Comparison of ENCODE assay signal across 8 cellular contexts in the genomic region with DNA sequence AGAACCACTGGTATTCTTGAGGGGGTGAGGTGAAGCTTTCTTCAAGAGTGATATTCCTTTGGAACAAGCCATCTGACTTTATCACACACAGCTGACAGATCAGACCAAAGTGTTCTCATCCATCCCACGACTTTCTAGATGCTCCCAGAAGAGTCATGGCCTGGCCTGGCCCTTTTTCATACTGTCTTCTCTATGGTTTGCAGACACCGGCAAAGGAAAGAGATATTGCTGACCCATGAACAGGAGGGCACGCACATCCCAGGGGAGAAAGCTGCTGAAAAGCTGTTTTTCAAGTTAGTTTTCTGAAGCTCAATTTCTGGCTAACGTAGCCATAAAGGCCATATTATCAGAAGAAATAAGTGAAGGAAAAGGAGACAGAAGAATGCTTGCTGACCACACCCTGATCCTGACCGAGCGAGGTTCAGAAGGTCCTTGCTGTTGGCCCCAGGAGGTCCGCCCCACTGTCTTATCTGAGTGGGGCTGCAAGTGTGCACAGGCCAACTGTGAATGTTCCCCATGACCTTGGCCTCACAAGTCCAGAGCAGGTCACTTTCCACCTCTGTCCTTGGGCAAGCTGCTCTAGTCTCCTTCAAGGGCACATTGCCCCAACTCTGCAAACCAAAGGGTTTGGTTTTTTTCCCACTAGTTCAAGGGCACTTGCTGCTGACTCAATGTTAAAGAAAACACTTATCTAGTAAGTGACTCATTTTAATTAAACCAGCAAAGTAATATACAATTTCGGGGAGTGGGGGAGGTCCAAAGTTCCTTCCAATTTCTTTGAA. TPM values are rescaled to one million over a fixed set of nuclear protein-coding genes. Genes with fewer than 3 reads are reported as not detected.
DNase-seq lines count a peak whose midpoint lies in the region; ATAC-seq lines count a peak whose summit lies in the region.

No MANE protein-coding gene starts in this region.

- peak overlapping the region in 3 of 5 donors; percentile 8 to 86 (median 13) for H3K4me3 ChIP-seq in subcutaneous abdominal adipose tissue (ENCODE audit: low read depth in 1 of 5, low read length in 5 of 5)

- ATAC-seq in activated CD8-positive, alpha-beta memory T cell treated with anti-CD3 and anti-CD28 coated beads, Interleukin-2, amount 10 ng/mL, durations not matched to agents 7 days and 5 days = no peak
- ATAC-seq in GM18511 (IDR thresholded peaks at IDR 0.05; ENCODE audit: unreplicated experiment) = no peak

- H3K27me3 Mint-ChIP-seq in activated CD8-positive, alpha-beta memory T cell treated with anti-CD3 and anti-CD28 coated beads, Interleukin-2, amount 10 ng/mL, durations not matched to agents 7 days and 5 days = peaks cover 3% of the 10 kb centered on the region
- peaks cover 39% of the 10 kb centered on the region for H3K27me3 Mint-ChIP-seq in activated T-helper 1 cell treated with anti-CD3 and anti-CD28 coated beads, Interleukin-12 subunit alpha, Interleukin-12 subunit beta, Interleukin-2, Interleukin-4 antibody, amounts not matched to agents 30 ng/mL and 10 ng/mL and 1 ng/mL, durations not matched to agents 14 hours and 24 hours and 36 hours (ENCODE audit: insufficient read depth)

- peak overlapping the region; percentile 89 for H3K27ac Mint-ChIP-seq in activated CD8-positive, alpha-beta memory T cell treated with anti-CD3 and anti-CD28 coated beads, Interleukin-2, amount 10 ng/mL, durations not matched to agents 7 days and 5 days
- H3K27ac Mint-ChIP-seq in activated T-helper 1 cell treated with anti-CD3 and anti-CD28 coated beads, Interleukin-12 subunit alpha, Interleukin-12 subunit beta, Interleukin-2, Interleukin-4 antibody, amounts not matched to agents 30 ng/mL and 10 ng/mL and 1 ng/mL, durations not matched to agents 14 hours and 24 hours and 36 hours = peak overlapping the region; percentile 84

- peaks cover 50% of the 10 kb centered on the region for H3K4me1 Mint-ChIP-seq in activated CD8-positive, alpha-beta memory T cell treated with anti-CD3 and anti-CD28 coated beads, Interleukin-2, amount 10 ng/mL, durations not matched to agents 7 days and 5 days
- H3K4me1 Mint-ChIP-seq in activated T-helper 1 cell treated with anti-CD3 and anti-CD28 coated beads, Interleukin-12 subunit alpha, Interleukin-12 subunit beta, Interleukin-2, Interleukin-4 antibody, amounts not matched to agents 30 ng/mL and 10 ng/mL and 1 ng/mL, durations not matched to agents 14 hours and 24 hours and 36 hours (ENCODE audit: low read depth) = peaks cover 33% of the 10 kb centered on the region

- no peak for DNase-seq in activated CD8-positive, alpha-beta memory T cell treated with anti-CD3 and anti-CD28 coated beads, Interleukin-2, amount 10 ng/mL, durations not matched to agents 7 days and 5 days
- no peak for DNase-seq in activated CD8-positive, alpha-beta memory T cell treated with anti-CD3 and anti-CD28 coated beads, Interleukin-2, amount 50 U/mL, for 4 hours
- DNase-seq in activated T-helper 1 cell treated with anti-CD3 and anti-CD28 coated beads, Interleukin-12 subunit alpha, Interleukin-12 subunit beta, Interleukin-2, Interleukin-4 antibody, amounts not matched to agents 30 ng/mL and 10 ng/mL and 1 ng/mL, durations not matched to agents 14 hours and 24 hours and 36 hours (ENCODE audit: low spot score) = no peak
- no peak for DNase-seq in GM03348 (ENCODE audit: low spot score)
- DNase-seq in OCI-M2 (lab: John Stamatoyannopoulos, UW; ENCODE audit: unreplicated experiment) = no peak

- no peaks in the 10 kb centered on the region for H3K9me3 Mint-ChIP-seq in activated CD8-positive, alpha-beta memory T cell treated with anti-CD3 and anti-CD28 coated beads, Interleukin-2, amount 10 ng/mL, durations not matched to agents 7 days and 5 days (ENCODE audit: low read depth)
- H3K9me3 Mint-ChIP-seq in activated T-helper 1 cell treated with anti-CD3 and anti-CD28 coated beads, Interleukin-12 subunit alpha, Interleukin-12 subunit beta, Interleukin-2, Interleukin-4 antibody, amounts not matched to agents 30 ng/mL and 10 ng/mL and 1 ng/mL, durations not matched to agents 14 hours and 24 hours and 36 hours = no peaks in the 10 kb centered on the region

- peak overlapping the region; percentile 77 for H3K4me3 Mint-ChIP-seq in activated CD8-positive, alpha-beta memory T cell treated with anti-CD3 and anti-CD28 coated beads, Interleukin-2, amount 10 ng/mL, durations not matched to agents 7 days and 5 days
- H3K4me3 Mint-ChIP-seq in activated T-helper 1 cell treated with anti-CD3 and anti-CD28 coated beads, Interleukin-12 subunit alpha, Interleukin-12 subunit beta, Interleukin-2, Interleukin-4 antibody, amounts not matched to agents 30 ng/mL and 10 ng/mL and 1 ng/mL, durations not matched to agents 14 hours and 24 hours and 36 hours = peak overlapping the region; percentile 78

- CTCF ChIA-PET in activated CD8-positive, alpha-beta memory T cell treated with anti-CD3 and anti-CD28 coated beads, Interleukin-2, amount 10 ng/mL, durations not matched to agents 7 days and 5 days (lab: Charles Lee) = interaction anchor here (1.0 to 11.9 kb wide), 3 partner anchors 17 to 62 kb away, joined by 3 to 128 read pairs (median 6); a partner anchor contains a TSS

- peak overlapping the region; percentile 89 for H3K27ac ChIP-seq in layer of hippocampus (ENCODE audit: low read depth, low read length)
- H3K27ac ChIP-seq in subcutaneous abdominal adipose tissue (ENCODE audit: low read depth, low read length) = peak overlapping the region; percentile 3

- peaks cover 17 to 85% (median 74%) of the 10 kb centered on the region in 5 donors for H3K4me1 ChIP-seq in subcutaneous abdominal adipose tissue (ENCODE audit: control insufficient read depth in 5 of 5, insufficient read depth in 5 of 5, low read length in 5 of 5)

- H3K27me3 ChIP-seq in layer of hippocampus (ENCODE audit: control insufficient read depth, insufficient read depth, low read length) (no peaks in the 10 kb centered on the region), subcutaneous abdominal adipose tissue (ENCODE audit: control insufficient read depth in 5 of 5, insufficient read depth in 4 of 5, low read length in 5 of 5) (peaks cover 0 to 4% (median 0%) of the 10 kb centered on the region in 5 donors)

- H3K36me3 Mint-ChIP-seq in activated CD8-positive, alpha-beta memory T cell treated with anti-CD3 and anti-CD28 coated beads, Interleukin-2, amount 10 ng/mL, durations not matched to agents 7 days and 5 days = peaks cover 9% of the 10 kb centered on the region
- H3K36me3 Mint-ChIP-seq in activated T-helper 1 cell treated with anti-CD3 and anti-CD28 coated beads, Interleukin-12 subunit alpha, Interleukin-12 subunit beta, Interleukin-2, Interleukin-4 antibody, amounts not matched to agents 30 ng/mL and 10 ng/mL and 1 ng/mL, durations not matched to agents 14 hours and 24 hours and 36 hours (ENCODE audit: low read depth) = peaks cover 8% of the 10 kb centered on the region

- no peaks in the 10 kb centered on the region for H3K36me3 ChIP-seq in subcutaneous abdominal adipose tissue (ENCODE audit: control insufficient read depth in 5 of 5, insufficient read depth in 5 of 5, low read length in 5 of 5)

- no peaks in the 10 kb centered on the region for H3K9me3 ChIP-seq in subcutaneous abdominal adipose tissue (ENCODE audit: control insufficient read depth in 5 of 5, low read length in 5 of 5)

- peak overlapping the region in 1 of 5 donors; percentile 75 for H3K9ac ChIP-seq in subcutaneous abdominal adipose tissue (ENCODE audit: low read length in 5 of 5)

- intact Hi-C loops in activated T-helper 1 cell treated with anti-CD3 and anti-CD28 coated beads, Interleukin-12 subunit alpha, Interleukin-12 subunit beta, Interleukin-2, Interleukin-4 antibody, amounts not matched to agents 30 ng/mL and 10 ng/mL and 1 ng/mL, durations not matched to agents 14 hours and 24 hours and 36 hours (cut with micrococcal nuclease) = loop anchor here (2.0 to 5.0 kb wide), 4 partner anchors 124 to 256 kb away; a partner anchor contains a TSS

RNA-seq across cellular contexts. Expression of a gene that starts 2.0 kb away (rescaled TPM):
- 10 to 100 TPM; 44.4 TPM for total RNA-seq in activated CD8-positive, alpha-beta memory T cell treated with anti-CD3 and anti-CD28 coated beads, Interleukin-2, amount 10 ng/mL, durations not matched to agents 7 days and 5 days
- total RNA-seq in activated T-helper 1 cell treated with anti-CD3 and anti-CD28 coated beads, Interleukin-12 subunit alpha, Interleukin-12 subunit beta, Interleukin-2, Interleukin-4 antibody, amounts not matched to agents 30 ng/mL and 10 ng/mL and 1 ng/mL, durations not matched to agents 14 hours and 24 hours and 36 hours = 11.7 and 12.7 TPM in 2 replicates

RNA-seq across cellular contexts. Expression of a gene that starts 26.0 kb away (rescaled TPM):
- total RNA-seq in activated CD8-positive, alpha-beta memory T cell treated with anti-CD3 and anti-CD28 coated beads, Interleukin-2, amount 10 ng/mL, durations not matched to agents 7 days and 5 days = not detected
- total RNA-seq in activated T-helper 1 cell treated with anti-CD3 and anti-CD28 coated beads, Interleukin-12 subunit alpha, Interleukin-12 subunit beta, Interleukin-2, Interleukin-4 antibody, amounts not matched to agents 30 ng/mL and 10 ng/mL and 1 ng/mL, durations not matched to agents 14 hours and 24 hours and 36 hours = not detected in 2 replicates
